Comparison of ENCODE assay signal across 23 cellular contexts in the genomic region with DNA sequence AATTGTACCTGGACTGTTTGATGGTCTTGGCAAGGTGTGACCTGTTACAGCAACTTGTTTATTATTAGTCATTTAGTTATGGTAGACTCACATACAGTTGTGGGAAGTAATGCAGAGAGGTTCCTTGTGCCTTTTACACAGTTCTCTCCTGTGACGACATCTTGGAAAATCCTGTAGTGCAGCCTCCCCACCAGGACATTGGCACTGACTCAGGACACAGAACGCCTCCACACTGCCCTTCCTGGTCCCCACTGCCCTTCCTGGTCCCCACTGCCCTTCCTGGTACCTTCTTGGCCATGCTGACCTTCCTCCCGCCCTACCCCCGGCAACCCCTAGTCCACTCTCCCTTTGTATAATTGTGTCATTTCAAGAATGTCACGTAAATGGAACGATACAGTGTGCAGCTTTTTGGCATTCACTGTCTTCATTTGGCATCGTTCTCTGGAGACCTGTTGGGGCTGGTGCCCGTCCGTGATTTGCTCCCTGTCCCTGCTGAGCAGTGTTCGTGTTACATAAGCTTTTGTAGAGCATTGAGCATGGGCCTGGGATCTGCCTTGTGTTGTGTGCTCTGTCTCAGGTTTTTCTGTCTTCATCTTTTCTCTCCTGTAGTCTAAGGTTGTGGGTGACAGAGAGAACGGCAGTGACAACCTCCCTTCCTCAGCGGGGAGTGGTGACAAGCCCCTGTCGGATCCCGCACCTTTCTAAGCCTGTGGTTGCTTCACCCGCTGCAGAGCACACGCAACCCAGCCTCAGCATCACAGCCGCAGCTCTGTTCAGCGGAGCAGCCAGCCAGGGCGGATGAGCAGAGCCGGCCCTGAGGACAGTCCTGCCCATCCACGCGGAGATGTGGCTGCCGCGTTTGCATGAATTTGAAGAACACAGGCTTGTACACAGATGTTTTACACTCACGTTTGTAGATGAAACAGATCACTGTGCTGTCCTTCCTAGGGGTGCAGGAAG. TPM values are rescaled to one million over a fixed set of nuclear protein-coding genes. Genes with fewer than 3 reads are reported as not detected.
DNase-seq lines count a peak whose midpoint lies in the region; ATAC-seq, FAIRE-seq and TF ChIP-seq lines count a peak whose summit lies in the region.
"Had no signal": no experiment of that assay in that cellular context is flagged by ENCODE, and none has a peak within 500 bp of the region (broad histone marks: within the 10 kb centered on the region; RNA-seq: fewer than 3 reads in every experiment).

No MANE protein-coding gene starts in this region.

- H3K27ac ChIP-seq in breast epithelium (peak overlapping the region; percentile 87 to 91), keratinocyte (ENCODE audit: control insufficient read depth, insufficient read depth, low read length) (peak overlapping the region; percentile 74), upper lobe of right lung (no peak overlapping the region)
- H3K27ac ChIP-seq: hepatocyte, HL-60, KMS-11, parathyroid adenoma, tibial artery had no signal

- H3K27me3 ChIP-seq in breast epithelium = no peaks in the 10 kb centered on the region
- H3K27me3 ChIP-seq in keratinocyte (ENCODE audit: control insufficient read depth, extremely low read depth, insufficient read depth, low read length) = no peaks in the 10 kb centered on the region
- no peaks in the 10 kb centered on the region for H3K27me3 ChIP-seq in upper lobe of right lung
- H3K27me3 ChIP-seq: hepatocyte, tibial artery had no signal

- DNase-seq in activated T-cell treated with anti-CD3 and anti-CD28 coated beads, Interleukin-2, amount 50 U/mL, for 24 hours = no peak
- DNase-seq in activated T-cell treated with anti-CD3 and anti-CD28 coated beads, Interleukin-2, amount 50 U/mL, for 4 hours = no peak
- DNase-seq in breast epithelium (ENCODE audit: low spot score in 2 of 2) (peak in 1 of 2 donors; percentile 68), keratinocyte (ENCODE audit: low read depth, low spot score) (no peak), upper lobe of right lung (no peak), UCSD-AML1 (lab: John Stamatoyannopoulos, UW; ENCODE audit: unreplicated experiment) (no peak)
- DNase-seq in naive thymus-derived CD8-positive, alpha-beta T cell = no peak
- DNase-seq: activated gamma-delta T cell; anterior cingulate cortex; CD4-positive, alpha-beta memory T cell; dermis blood vessel endothelial cell; DND-41; NCI-H1436; T-cell; tibial artery had no signal

- peaks cover 30% of the 10 kb centered on the region for H3K79me2 ChIP-seq in keratinocyte (ENCODE audit: control insufficient read depth, insufficient read depth, low read length)
- H3K79me2 ChIP-seq: hepatocyte had no signal

- FAIRE-seq in keratinocyte (lab: Jason Lieb, UNC) = peak; percentile 41

- H3K36me3 ChIP-seq in breast epithelium (no peaks in the 10 kb centered on the region), keratinocyte (ENCODE audit: control insufficient read depth in 2 of 2, extremely low read depth in 1 of 2, insufficient read depth in 2 of 2, low read length in 2 of 2) (peaks cover 43 to 48% of the 10 kb centered on the region in 2 experiments), upper lobe of right lung (peaks cover 66% of the 10 kb centered on the region)

- no peak overlapping the region for H2AFZ ChIP-seq in keratinocyte (ENCODE audit: control insufficient read depth, low read length)
- H2AFZ ChIP-seq: hepatocyte, parathyroid adenoma had no signal

- intact Hi-C loops in breast epithelium (cut with DNase I; ENCODE audit: low total_unique reads) (loop anchor here (1.0 to 10.0 kb wide), 2 partner anchors 22 to 85 kb away; a partner anchor contains a TSS), upper lobe of right lung (cut with DNase I) (no loop called here)

- peak overlapping the region; percentile 25 for H3K4me2 ChIP-seq in keratinocyte (ENCODE audit: control insufficient read depth, extremely low read depth, insufficient read depth, low read depth, low read length)
- H3K4me2 ChIP-seq: hepatocyte, KMS-11, smooth muscle cell had no signal

- TF ChIP-seq POLR2A in breast epithelium (IDR thresholded peaks at IDR 0.05) = no peak

- H3K4me1 ChIP-seq in breast epithelium (peaks cover 4 to 13% of the 10 kb centered on the region in 2 donors), keratinocyte (ENCODE audit: control insufficient read depth, extremely low read depth, insufficient read depth, low read length) (peaks cover 42% of the 10 kb centered on the region), upper lobe of right lung (peaks cover 5% of the 10 kb centered on the region)
- H3K4me1 ChIP-seq: parathyroid adenoma had no signal

- no peak overlapping the region for H3K4me3 Mint-ChIP-seq in activated T-cell treated with anti-CD3 and anti-CD28 coated beads, Interleukin-2, amount 50 U/mL, for 24 hours
- no peak overlapping the region for H3K4me3 Mint-ChIP-seq in activated T-cell treated with anti-CD3 and anti-CD28 coated beads, Interleukin-2, amount 50 U/mL, for 4 hours
- H3K4me3 Mint-ChIP-seq in naive thymus-derived CD8-positive, alpha-beta T cell = no peak overlapping the region
- H3K4me3 Mint-ChIP-seq: CD4-positive, alpha-beta memory T cell; T-cell had no signal

- ATAC-seq in activated T-cell treated with anti-CD3 and anti-CD28 coated beads, Interleukin-2, amount 50 U/mL, for 4 hours = no peak
- ATAC-seq in upper lobe of right lung (peak; percentile 7), HG03520 (IDR thresholded peaks at IDR 0.05; ENCODE audit: unreplicated experiment) (no peak)
- no peak for ATAC-seq in naive thymus-derived CD8-positive, alpha-beta T cell
- ATAC-seq: T-cell had no signal

- peak overlapping the region; percentile 46 for H3K9ac ChIP-seq in keratinocyte (ENCODE audit: control insufficient read depth, extremely low read depth, insufficient read depth, low read length)
- H3K9ac ChIP-seq: KMS-11, parathyroid adenoma had no signal

- H3K9me1 ChIP-seq in keratinocyte (ENCODE audit: control insufficient read depth, extremely low read depth, insufficient read depth, low read length) = peaks cover 3% of the 10 kb centered on the region

- dilution Hi-C loops in keratinocyte (cut with MboI; ENCODE audit: extremely low pct_ligation_motif_present, low sequenced_read_pairs) = no loop called here

- H3K4me3 ChIP-seq in breast epithelium (no peak overlapping the region), keratinocyte (ENCODE audit: control insufficient read depth in 2 of 3, extremely low read depth in 1 of 3, insufficient read depth in 2 of 3, low read depth in 1 of 3, low read length in 3 of 3) (no peak overlapping the region), upper lobe of right lung (no peak overlapping the region)
- H3K4me3 ChIP-seq: hepatocyte, smooth muscle cell, tibial artery had no signal

- no peak for TF ChIP-seq CTCF in breast epithelium (IDR thresholded peaks at IDR 0.05)
- no peak for TF ChIP-seq CTCF in keratinocyte (optimal IDR thresholded peaks at IDR 0.05 in 1 of 3, IDR thresholded peaks at IDR 0.05 in 1 of 3, conservative IDR thresholded peaks at IDR 0.05 in 1 of 3; ENCODE audit: extremely low read depth in 1 of 3, insufficient read depth in 2 of 3, low read length in 3 of 3)
- no peak for TF ChIP-seq CTCF in upper lobe of right lung (IDR thresholded peaks at IDR 0.05)

- H3K27me3 Mint-ChIP-seq in activated T-cell treated with anti-CD3 and anti-CD28 coated beads, Interleukin-2, amount 50 U/mL, for 24 hours = no peaks in the 10 kb centered on the region
- H3K27me3 Mint-ChIP-seq in activated T-cell treated with anti-CD3 and anti-CD28 coated beads, Interleukin-2, amount 50 U/mL, for 4 hours (ENCODE audit: low read depth) = no peaks in the 10 kb centered on the region
- H3K27me3 Mint-ChIP-seq in naive thymus-derived CD8-positive, alpha-beta T cell = no peaks in the 10 kb centered on the region
- H3K27me3 Mint-ChIP-seq: CD4-positive, alpha-beta memory T cell; T-cell had no signal

- H3K9me3 ChIP-seq in breast epithelium = no peaks in the 10 kb centered on the region
- H3K9me3 ChIP-seq in keratinocyte (ENCODE audit: control insufficient read depth, low read depth, low read length) = no peaks in the 10 kb centered on the region
- no peaks in the 10 kb centered on the region for H3K9me3 ChIP-seq in upper lobe of right lung
- H3K9me3 ChIP-seq: tibial artery had no signal

- H4K20me1 ChIP-seq in keratinocyte (ENCODE audit: control insufficient read depth, extremely low read depth, insufficient read depth, low read length) = peaks cover 19% of the 10 kb centered on the region

- H3K4me1 Mint-ChIP-seq in activated T-cell treated with anti-CD3 and anti-CD28 coated beads, Interleukin-2, amount 50 U/mL, for 24 hours (ENCODE audit: low read depth) = peaks cover 9% of the 10 kb centered on the region
- peaks cover 5% of the 10 kb centered on the region for H3K4me1 Mint-ChIP-seq in activated T-cell treated with anti-CD3 and anti-CD28 coated beads, Interleukin-2, amount 50 U/mL, for 4 hours (ENCODE audit: low read depth)
- H3K4me1 Mint-ChIP-seq in naive thymus-derived CD8-positive, alpha-beta T cell = peaks cover 7 to 8% (median 7%) of the 10 kb centered on the region in 4 donors

- no peaks in the 10 kb centered on the region for H3K9me3 Mint-ChIP-seq in activated T-cell treated with anti-CD3 and anti-CD28 coated beads, Interleukin-2, amount 50 U/mL, for 24 hours
- H3K9me3 Mint-ChIP-seq in activated T-cell treated with anti-CD3 and anti-CD28 coated beads, Interleukin-2, amount 50 U/mL, for 4 hours = no peaks in the 10 kb centered on the region
- no peaks in the 10 kb centered on the region for H3K9me3 Mint-ChIP-seq in naive thymus-derived CD8-positive, alpha-beta T cell
- H3K9me3 Mint-ChIP-seq: CD4-positive, alpha-beta memory T cell; T-cell had no signal

- POLR2A ChIA-PET in naive thymus-derived CD8-positive, alpha-beta T cell (lab: Charles Lee) = interaction anchor here (1.1 kb wide), 1 partner anchor 139 kb away, joined by 3 read pairs; no protein-coding TSS in a partner anchor

- peaks cover 64% of the 10 kb centered on the region for H3K36me3 Mint-ChIP-seq in activated T-cell treated with anti-CD3 and anti-CD28 coated beads, Interleukin-2, amount 50 U/mL, for 24 hours (ENCODE audit: low read depth)
- H3K36me3 Mint-ChIP-seq in activated T-cell treated with anti-CD3 and anti-CD28 coated beads, Interleukin-2, amount 50 U/mL, for 4 hours (ENCODE audit: insufficient read depth) = peaks cover 11% of the 10 kb centered on the region
- peaks cover 0 to 38% (median 7%) of the 10 kb centered on the region in 3 donors for H3K36me3 Mint-ChIP-seq in naive thymus-derived CD8-positive, alpha-beta T cell

- peak overlapping the region; percentile 13 for H3K27ac Mint-ChIP-seq in activated T-cell treated with anti-CD3 and anti-CD28 coated beads, Interleukin-2, amount 50 U/mL, for 24 hours
- no peak overlapping the region for H3K27ac Mint-ChIP-seq in naive thymus-derived CD8-positive, alpha-beta T cell
- H3K27ac Mint-ChIP-seq: T-cell had no signal

RNA-seq across cellular contexts. Expression of a gene that starts 5.4 kb away (rescaled TPM):
- total RNA-seq in activated T-cell treated with anti-CD3 and anti-CD28 coated beads, Interleukin-2, amount 50 U/mL, for 4 hours = 10 to 100 TPM; 37.2 to 38.5 (median 37.8) TPM
- total RNA-seq in breast epithelium = 10 to 100 TPM; 31.1 to 37.9 (median 37.0) TPM
- polyA plus RNA-seq in keratinocyte = 43.7 to 62.0 TPM (median 59.0 TPM) in 3 replicates
- 19.8 TPM for polyA plus RNA-seq in keratinocyte (2011; ENCODE audit: low read depth)
- polyA plus RNA-seq in keratinocyte (2011; cell fraction: cytosol; rRNA removed) = 33.5 and 57.9 TPM in 2 replicates
- 62.9 and 73.4 TPM in 2 replicates for polyA plus RNA-seq in keratinocyte (2011; cell fraction: nucleus; rRNA removed)
- polyA plus RNA-seq in keratinocyte (2012; ENCODE audit: low replicate concordance) = 36.8 and 69.6 TPM in 2 replicates
- 69.2 to 101 TPM (median 96.1 TPM) in 3 replicates for polyA minus RNA-seq in keratinocyte
- 107 TPM for polyA minus RNA-seq in keratinocyte (2011; cell fraction: cytosol; rRNA and poly(A)+ RNA removed)
- polyA minus RNA-seq in keratinocyte (2011; cell fraction: nucleus; rRNA and poly(A)+ RNA removed) = 72.7 and 86.0 TPM in 2 replicates
- 49.8 TPM for total RNA-seq in upper lobe of right lung
- total RNA-seq in naive thymus-derived CD8-positive, alpha-beta T cell = 10 to 100 TPM; 51.8 to 52.9 TPM
- 1 to 10 TPM; 4.7 to 7.1 (median 6.7) TPM for polyA plus RNA-seq in naive thymus-derived CD8-positive, alpha-beta T cell

RNA-seq across cellular contexts. Expression of a gene that starts 24.5 kb away (rescaled TPM):
- 10 to 100 TPM; 87.4 to 95.0 (median 89.3) TPM for total RNA-seq in activated T-cell treated with anti-CD3 and anti-CD28 coated beads, Interleukin-2, amount 50 U/mL, for 4 hours
- total RNA-seq in breast epithelium (100 to 1,000 TPM in 1 of 3 donors, 10 to 100 TPM in 2; 75.1 to 146 (median 84.2) TPM), upper lobe of right lung (81.5 TPM)
- 177 to 208 TPM (median 200 TPM) in 3 replicates for polyA plus RNA-seq in keratinocyte
- polyA plus RNA-seq in keratinocyte (2011; ENCODE audit: low read depth) = 70.9 TPM
- polyA plus RNA-seq in keratinocyte (2011; cell fraction: cytosol; rRNA removed) = 210 and 229 TPM in 2 replicates
- polyA plus RNA-seq in keratinocyte (2011; cell fraction: nucleus; rRNA removed) = 150 and 178 TPM in 2 replicates
- 124 and 144 TPM in 2 replicates for polyA plus RNA-seq in keratinocyte (2012; ENCODE audit: low replicate concordance)
- polyA minus RNA-seq in keratinocyte = 112 to 135 TPM (median 117 TPM) in 3 replicates
- polyA minus RNA-seq in keratinocyte (2011; cell fraction: cytosol; rRNA and poly(A)+ RNA removed) = 247 TPM
- polyA minus RNA-seq in keratinocyte (2011; cell fraction: nucleus; rRNA and poly(A)+ RNA removed) = 75.1 and 94.8 TPM in 2 replicates
- 10 to 100 TPM; 39.3 to 42.0 TPM for total RNA-seq in naive thymus-derived CD8-positive, alpha-beta T cell
- 10 to 100 TPM; 56.4 to 79.0 (median 68.3) TPM for polyA plus RNA-seq in naive thymus-derived CD8-positive, alpha-beta T cell

RNA-seq across cellular contexts. Expression of a gene that starts 28.2 kb away (rescaled TPM):
- total RNA-seq in activated T-cell treated with anti-CD3 and anti-CD28 coated beads, Interleukin-2, amount 50 U/mL, for 4 hours = not detected
- not detected for total RNA-seq in breast epithelium
- not detected in 3 replicates for polyA plus RNA-seq in keratinocyte
- polyA plus RNA-seq in keratinocyte (2011; ENCODE audit: low read depth) = not detected
- polyA plus RNA-seq in keratinocyte (2011; cell fraction: cytosol; rRNA removed) = not detected in 2 replicates
- not detected in 2 replicates for polyA plus RNA-seq in keratinocyte (2011; cell fraction: nucleus; rRNA removed)
- polyA plus RNA-seq in keratinocyte (2012; ENCODE audit: low replicate concordance) = not detected in 2 replicates
- polyA minus RNA-seq in keratinocyte = not detected in 3 replicates
- not detected for polyA minus RNA-seq in keratinocyte (2011; cell fraction: cytosol; rRNA and poly(A)+ RNA removed)
- polyA minus RNA-seq in keratinocyte (2011; cell fraction: nucleus; rRNA and poly(A)+ RNA removed) = not detected in 2 replicates
- not detected for total RNA-seq in upper lobe of right lung
- not detected for total RNA-seq in naive thymus-derived CD8-positive, alpha-beta T cell
- under 1 TPM; 0.29 to 0.60 (median 0.57) TPM for polyA plus RNA-seq in naive thymus-derived CD8-positive, alpha-beta T cell
- total RNA-seq: A172; CD4-positive, alpha-beta memory T cell; dermis blood vessel endothelial cell; fibroblast of lung; hepatocyte; smooth muscle cell; T-cell had no signal
- polyA plus RNA-seq: CD4-positive, alpha-beta memory T cell; fibroblast of lung had no signal

RNA-seq across cellular contexts. Expression of a gene that starts 58.5 kb away (rescaled TPM):
- 1 to 10 TPM in 2 of 3 donors, under 1 TPM in 1; 0.89 to 3.8 (median 2.2) TPM for total RNA-seq in activated T-cell treated with anti-CD3 and anti-CD28 coated beads, Interleukin-2, amount 50 U/mL, for 4 hours
- total RNA-seq in breast epithelium (10 to 100 TPM in 2 of 3 donors, 1 to 10 TPM in 1; 8.2 to 18.7 (median 10.7) TPM), upper lobe of right lung (19.7 TPM)
- polyA plus RNA-seq in keratinocyte = 0.12 to 0.18 TPM (median 0.13 TPM) in 3 replicates
- polyA plus RNA-seq in keratinocyte (2011; ENCODE audit: low read depth) = 0.29 TPM
- polyA plus RNA-seq in keratinocyte (2011; cell fraction: cytosol; rRNA removed) = 0.06 and 0.16 TPM in 2 replicates
- polyA plus RNA-seq in keratinocyte (2011; cell fraction: nucleus; rRNA removed) = 0.24 and 0.40 TPM in 2 replicates
- polyA plus RNA-seq in keratinocyte (2012; ENCODE audit: low replicate concordance) = 0.38 and 0.73 TPM in 2 replicates
- polyA minus RNA-seq in keratinocyte = 0.46 to 1.4 TPM (median 0.56 TPM) in 3 replicates
- 3.3 TPM for polyA minus RNA-seq in keratinocyte (2011; cell fraction: cytosol; rRNA and poly(A)+ RNA removed)
- polyA minus RNA-seq in keratinocyte (2011; cell fraction: nucleus; rRNA and poly(A)+ RNA removed) = 0.62 and 0.84 TPM in 2 replicates
- total RNA-seq in naive thymus-derived CD8-positive, alpha-beta T cell = not detected
- under 1 TPM; 0.06 to 0.08 (median 0.06) TPM for polyA plus RNA-seq in naive thymus-derived CD8-positive, alpha-beta T cell
